In genomic region chr14:21557084-21557901, GRCh38 we compare ENCODE assay signal across 8 cellular contexts. TPM values are rescaled to one million over a fixed set of nuclear protein-coding genes. Genes with fewer than 3 reads are reported as not detected.
DNase-seq lines count a peak whose midpoint lies in the region; ATAC-seq, FAIRE-seq and TF ChIP-seq lines count a peak whose summit lies in the region.

No MANE protein-coding gene starts in this region.

- peak; percentile 61 for TF ChIP-seq CTCF in brain microvascular endothelial cell (IDR thresholded peaks at IDR 0.05; ENCODE audit: low read depth, low read length, missing control alignments)
- peak; percentile 68 to 77 (median 72) for TF ChIP-seq CTCF in sigmoid colon (IDR thresholded peaks at IDR 0.05)

- ATAC-seq in GM21529 (IDR thresholded peaks at IDR 0.05; ENCODE audit: unreplicated experiment) = peak; percentile 55
- no peak for ATAC-seq in GM19467 (IDR thresholded peaks at IDR 0.05; ENCODE audit: unreplicated experiment)

- WGBS in sigmoid colon, 2 donors = 5 to 17% methylated on average over 11 of the region's 11 CpGs

- no peaks in the 10 kb centered on the region for H3K9me3 ChIP-seq in sigmoid colon

- DNase-seq in NCI-H2081 (lab: John Stamatoyannopoulos, UW) = peak; percentile 87 to 92
- peak; percentile 81 for DNase-seq in brain microvascular endothelial cell
- DNase-seq in iPS DF 4.7 (ENCODE audit: extremely low read depth, low spot score) = peak; percentile 99
- DNase-seq in sigmoid colon = peak; percentile 87

- H3K4me3 ChIP-seq in ACC112 (ENCODE audit: low read depth, low read length) (peak overlapping the region; percentile 68), brain microvascular endothelial cell (ENCODE audit: low read depth, low read length) (peak overlapping the region; percentile 37), sigmoid colon (peak overlapping the region in 3 of 4 donors; percentile 31 to 46 (median 41))

- no peaks in the 10 kb centered on the region for H3K27me3 ChIP-seq in ACC112 (ENCODE audit: insufficient read depth, low read length)
- H3K27me3 ChIP-seq in brain microvascular endothelial cell (replicated peaks) = no peaks in the 10 kb centered on the region
- H3K27me3 ChIP-seq in sigmoid colon = no peaks in the 10 kb centered on the region

- no peak for TF ChIP-seq POLR2A in sigmoid colon (IDR thresholded peaks at IDR 0.05)

- H3K36me3 ChIP-seq in ACC112 (ENCODE audit: insufficient read depth, low read length) = no peaks in the 10 kb centered on the region
- H3K36me3 ChIP-seq in brain microvascular endothelial cell (replicated peaks) = no peaks in the 10 kb centered on the region
- no peaks in the 10 kb centered on the region for H3K36me3 ChIP-seq in sigmoid colon

- FAIRE-seq in TTC549 (lab: Jason Lieb, UNC) = peak; percentile 86

- in situ Hi-C loops in brain microvascular endothelial cell (cut with HindIII; ENCODE audit: low pct_ligation_motif_present, low sequenced_read_pairs) = no loop called here

- H3K79me2 ChIP-seq in ACC112 (ENCODE audit: control insufficient read depth, insufficient read depth, low read length, unreplicated experiment) = no peaks in the 10 kb centered on the region

- H3K27ac ChIP-seq in ACC112 (ENCODE audit: low read depth, low read length) (peak overlapping the region; percentile 22; the same call in 1 of the 2 replicates), brain microvascular endothelial cell (peak overlapping the region; percentile 40), sigmoid colon (peak overlapping the region; percentile 71 to 81 (median 81))

- no peak for TF ChIP-seq EP300 in sigmoid colon (IDR thresholded peaks at IDR 0.05)

- H2AFZ ChIP-seq in ACC112 (ENCODE audit: low read length, unreplicated experiment) = peak overlapping the region; percentile 74

- H3K4me1 ChIP-seq in ACC112 (ENCODE audit: control insufficient read depth, insufficient read depth, low read length, unreplicated experiment) = peaks cover 3% of the 10 kb centered on the region
- peaks cover 0 to 13% (median 10%) of the 10 kb centered on the region in 4 donors for H3K4me1 ChIP-seq in sigmoid colon

- intact Hi-C loops in sigmoid colon (cut with DNase I) = loop anchor here (1.0 to 10.0 kb wide), 6 partner anchors 45 to 172 kb away; partner anchors contain the start of genes CHD8, METTL3, RAB2B and SUPT16H

RNA-seq across cellular contexts. Expression of gene OR10G3, which starts 22.6 kb away (rescaled TPM):
- not detected for total RNA-seq in sigmoid colon
- polyA plus RNA-seq in sigmoid colon = not detected

RNA-seq across cellular contexts. Expression of gene SALL2, which starts 31.1 kb away (rescaled TPM):
- total RNA-seq in sigmoid colon = 10 to 100 TPM; 12.8 to 15.8 (median 14.1) TPM
- polyA plus RNA-seq in sigmoid colon = 1 to 10 TPM in 1 of 3 donors, under 1 TPM in 2; 0.46 to 2.9 (median 0.60) TPM

RNA-seq across cellular contexts. Expression of gene METTL3, which starts 46.2 kb away (rescaled TPM):
- 10 to 100 TPM; 60.9 to 84.9 (median 75.4) TPM for total RNA-seq in sigmoid colon
- polyA plus RNA-seq in sigmoid colon = 10 to 100 TPM in 1 of 3 donors, 1 to 10 TPM in 2; 5.4 to 33.5 (median 9.0) TPM

Comparison
In these comparisons a context has a peak if more than half of its experiments do, and no peak if none do; other contexts are left out.
1. H3K27ac ChIP-seq: peak in every context shown above with its lines; median percentile 81 in sigmoid colon; 40 in brain microvascular endothelial cell; 22 in ACC112.